ENCODE assay signal across 9 cellular contexts in genomic region chr20:53656653-53657288, GRCh38.
A peak's percentile ranks its signal among the peaks of the same experiment; 100 is the strongest.
DNase-seq lines count a peak whose midpoint lies in the region; ATAC-seq, FAIRE-seq and TF ChIP-seq lines count a peak whose summit lies in the region.
"Had no signal": no experiment of that assay in that cellular context is flagged by ENCODE, and none has a peak within 500 bp of the region (broad histone marks: within the 10 kb centered on the region; RNA-seq: fewer than 3 reads in every experiment).

No MANE protein-coding gene starts in this region.

- H3K27me3 Mint-ChIP-seq in activated T-cell treated with anti-CD3 and anti-CD28 coated beads, Interleukin-2, amount 50 U/mL, for 4 hours (ENCODE audit: low read depth), result no peaks in the 10 kb centered on the region
- no peaks in the 10 kb centered on the region for H3K27me3 Mint-ChIP-seq in T-cell

- intact Hi-C loops in tibial artery (cut with DNase I; ENCODE audit: low total_unique reads), result no loop called here
- intact Hi-C loops in testis (cut with DNase I; ENCODE audit: low total_unique reads), result no loop called here

- H3K4me1 Mint-ChIP-seq in activated T-cell treated with anti-CD3 and anti-CD28 coated beads, Interleukin-2, amount 50 U/mL, for 4 hours (ENCODE audit: low read depth), result peaks cover 74% of the 10 kb centered on the region
- peaks cover 79 to 80% (median 79%) of the 10 kb centered on the region in 3 donors for H3K4me1 Mint-ChIP-seq in T-cell

- H3K27me3 ChIP-seq in tibial artery (no peaks in the 10 kb centered on the region), testis (no peaks in the 10 kb centered on the region), small intestine (ENCODE audit: control insufficient read depth in 2 of 2, insufficient read depth in 2 of 2, low read length in 2 of 2) (no peaks in the 10 kb centered on the region)

- peak overlapping the region; percentile 73 to 74 for H3K27ac Mint-ChIP-seq in T-cell

- CTCF ChIA-PET in T-cell (lab: Charles Lee), result interaction anchor here in 1 of 2 donors (0.7 kb wide), 1 partner anchor 33 kb away, joined by 3 read pairs; no protein-coding TSS in a partner anchor

- peaks cover 0 to 41% (median 22%) of the 10 kb centered on the region in 4 donors for H3K4me1 ChIP-seq in tibial artery
- H3K4me1 ChIP-seq in testis, result peaks cover 41% of the 10 kb centered on the region
- peaks cover 3 to 8% of the 10 kb centered on the region in 2 donors for H3K4me1 ChIP-seq in small intestine (ENCODE audit: control insufficient read depth in 2 of 2, insufficient read depth in 1 of 2, low read depth in 1 of 2, low read length in 1 of 2)

- H3K36me3 ChIP-seq in tibial artery (no peaks in the 10 kb centered on the region), testis (ENCODE audit: low read depth, missing control alignments) (no peaks in the 10 kb centered on the region), small intestine (ENCODE audit: control insufficient read depth in 2 of 2, insufficient read depth in 2 of 2, low read length in 2 of 2) (no peaks in the 10 kb centered on the region)

- H3K36me3 Mint-ChIP-seq in activated T-cell treated with anti-CD3 and anti-CD28 coated beads, Interleukin-2, amount 50 U/mL, for 4 hours (ENCODE audit: insufficient read depth), result no peaks in the 10 kb centered on the region
- H3K36me3 Mint-ChIP-seq in T-cell, result no peaks in the 10 kb centered on the region

- ATAC-seq in activated T-cell treated with anti-CD3 and anti-CD28 coated beads, Interleukin-2, amount 50 U/mL, for 4 hours, result peak; percentile 43 to 47
- ATAC-seq in T-cell (replicated peaks in 1 of 4), result no peak

- no peak for FAIRE-seq in small intestine (lab: Jason Lieb, UNC)

- H3K9me3 ChIP-seq in tibial artery (no peaks in the 10 kb centered on the region), testis (no peaks in the 10 kb centered on the region), small intestine (ENCODE audit: control insufficient read depth, low read depth) (no peaks in the 10 kb centered on the region)

- TF ChIP-seq POLR2A in testis (IDR thresholded peaks at IDR 0.05), result no peak

- no peak for DNase-seq in activated T-cell treated with anti-CD3 and anti-CD28 coated beads, Interleukin-2, amount 50 U/mL, for 4 hours
- DNase-seq in activated T-cell treated with anti-CD3 and anti-CD28 coated beads, Interleukin-2, amount 50 U/mL, for 1 hour, result no peak
- no peak for DNase-seq in T-cell
- DNase-seq in fibroblast of peridontal ligament (ENCODE audit: extremely low read depth), result peak; percentile 79
- no peak for DNase-seq in tibial artery
- DNase-seq in testis, result no peak
- DNase-seq in small intestine, result no peak
- DNase-seq in RPMI8226, result no peak
- DNase-seq: NCI-H1105 treated with DMSO at 0.1 percent for 48 hours had no signal

- H3K27ac ChIP-seq in tibial artery (peak overlapping the region; percentile 41 to 61), testis (peak overlapping the region in 1 of 2 donors; percentile 5), small intestine (ENCODE audit: low read depth in 1 of 2, low read length in 1 of 2) (peak overlapping the region in 1 of 2 donors; percentile 32)

- H3K4me3 ChIP-seq in tibial artery (no peak overlapping the region), testis (no peak overlapping the region), small intestine (ENCODE audit: low read depth in 1 of 2, low read length in 2 of 2) (no peak overlapping the region)

- POLR2A ChIA-PET in T-cell (lab: Charles Lee), result interaction anchor here in 1 of 2 donors (0.7 kb wide), 1 partner anchor 62 kb away, joined by 3 read pairs; no protein-coding TSS in a partner anchor

- H3K4me3 Mint-ChIP-seq in activated T-cell treated with anti-CD3 and anti-CD28 coated beads, Interleukin-2, amount 50 U/mL, for 4 hours, result peak overlapping the region; percentile 53
- H3K4me3 Mint-ChIP-seq in T-cell, result peak overlapping the region in 1 of 3 donors; percentile 62

- TF ChIP-seq CTCF in tibial artery (IDR thresholded peaks at IDR 0.05) (no peak), testis (IDR thresholded peaks at IDR 0.05) (no peak)

- whole genome bisulfite sequencing in testis, 2 donors, result 69 to 71% methylated on average over 3 of the region's 3 CpGs
- 60 to 65% (median 65%) methylated on average over 3 of the region's 3 CpGs for WGBS in small intestine, 3 donors

- no peaks in the 10 kb centered on the region for H3K9me3 Mint-ChIP-seq in activated T-cell treated with anti-CD3 and anti-CD28 coated beads, Interleukin-2, amount 50 U/mL, for 4 hours
- H3K9me3 Mint-ChIP-seq in T-cell, result no peaks in the 10 kb centered on the region

Comparison
In these comparisons a context has a peak if more than half of its experiments do, and no peak if none do; other contexts are left out.
1. ATAC-seq: peak in activated T-cell treated with anti-CD3 and anti-CD28 coated beads, Interleukin-2, amount 50 U/mL, for 4 hours (2 of 2); none in T-cell (0 of 4).